ENCODE assay signal across 12 cellular contexts in the genomic region with DNA sequence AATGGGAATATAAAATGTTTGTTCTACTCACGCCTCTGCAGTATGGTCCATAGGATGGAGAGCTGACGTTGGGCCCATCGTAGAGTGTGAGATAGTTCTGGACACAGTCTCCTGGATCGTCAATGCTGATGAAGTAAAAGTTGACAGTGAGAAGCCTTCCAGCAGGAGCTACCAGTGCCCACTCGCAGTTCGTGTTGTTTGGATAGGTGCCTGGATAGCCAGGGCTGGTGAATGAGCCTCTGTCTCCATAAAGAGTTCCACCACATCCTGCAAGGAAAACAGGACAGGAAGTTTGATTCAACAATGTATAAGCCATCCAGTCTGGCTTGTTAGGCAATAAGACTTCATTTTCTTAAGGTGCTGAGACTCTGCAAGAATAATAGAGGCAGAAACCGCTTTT.
DNase-seq lines count a peak whose midpoint lies in the region; ATAC-seq, FAIRE-seq and TF ChIP-seq lines count a peak whose summit lies in the region.
"Had no signal": no experiment of that assay in that cellular context is flagged by ENCODE, and none has a peak within 500 bp of the region (broad histone marks: within the 10 kb centered on the region; RNA-seq: fewer than 3 reads in every experiment).

No MANE protein-coding gene starts in this region.

- in situ Hi-C loops in IMR-90 (cut with MboI; ENCODE audit: low sequenced_read_pairs), result no loop called here
- in situ Hi-C loops in mammary epithelial cell (cut with MboI; ENCODE audit: low sequenced_read_pairs in 2 of 2), result loop anchor here in 1 of 2 donors (5.0 kb wide), 1 partner anchor 229 kb away; no protein-coding TSS in a partner anchor

- no peak overlapping the region for H3K23ac ChIP-seq in IMR-90 (ENCODE audit: low read depth, low read length)

- no peak overlapping the region for H3K9ac ChIP-seq in BLaER1 treated with 17β-estradiol and CSF1 and Interleukin-3, amounts not matched to agents 10 nM and 100 nM
- H3K9ac ChIP-seq in IMR-90 (ENCODE audit: low read depth, low read length), result no peak overlapping the region
- H3K9ac ChIP-seq in mammary epithelial cell (ENCODE audit: insufficient read depth, low read length), result no peak overlapping the region

- DNase-seq in IMR-90, result peak; percentile 7
- peak; percentile 71 for DNase-seq in mammary epithelial cell
- DNase-seq in left colon, result no peak
- no peak for DNase-seq in NCI-H345 (lab: John Stamatoyannopoulos, UW)
- no peak for DNase-seq in small intestine
- no peak for DNase-seq in T-helper 1 cell
- DNase-seq: activated gamma-delta T cell had no signal

- no peak for FAIRE-seq in small intestine (lab: Jason Lieb, UNC)
- FAIRE-seq: D721Med, frontal cortex had no signal

- no peaks in the 10 kb centered on the region for H4K20me1 ChIP-seq in BLaER1 treated with 17β-estradiol and CSF1 and Interleukin-3, amounts not matched to agents 10 nM and 100 nM
- H4K20me1 ChIP-seq in IMR-90 (ENCODE audit: insufficient read depth, low read length), result no peaks in the 10 kb centered on the region
- no peaks in the 10 kb centered on the region for H4K20me1 ChIP-seq in mammary epithelial cell (ENCODE audit: insufficient read depth, low read length)

- H3K4ac ChIP-seq in IMR-90 (ENCODE audit: low read depth, low read length), result no peak overlapping the region

- dilution Hi-C loops in IMR-90 (cut with HindIII; ENCODE audit: low sequenced_read_pairs, unreplicated experiment) (no loop called here), mammary epithelial cell (cut with HindIII; ENCODE audit: low sequenced_read_pairs) (no loop called here)

- H2AFZ ChIP-seq in IMR-90 (replicated peaks; ENCODE audit: low read length, poor library complexity) (no peak overlapping the region), mammary epithelial cell (ENCODE audit: low read depth, low read length) (peak overlapping the region; percentile 42)

- no peaks in the 10 kb centered on the region for H3K79me2 ChIP-seq in mammary epithelial cell (ENCODE audit: insufficient read depth, low read length)

- H3K4me3 ChIP-seq in BLaER1 treated with 17β-estradiol and CSF1 and Interleukin-3, amounts not matched to agents 10 nM and 100 nM, result no peak overlapping the region
- H3K4me3 ChIP-seq in IMR-90 (ENCODE audit: insufficient read depth, low read depth, low read length), result no peak overlapping the region
- no peak overlapping the region for H3K4me3 ChIP-seq in mammary epithelial cell (replicated peaks in 1 of 3; ENCODE audit: insufficient read depth in 1 of 3, low read depth in 2 of 3, low read length in 3 of 3)
- H3K4me3 ChIP-seq in small intestine (ENCODE audit: low read depth in 1 of 2, low read length in 2 of 2), result no peak overlapping the region
- H3K4me3 ChIP-seq: upper lobe of left lung had no signal

- no peak overlapping the region for H4K8ac ChIP-seq in IMR-90 (ENCODE audit: low read depth in 2 of 2, low read length in 2 of 2)

- H3K56ac ChIP-seq in IMR-90 (ENCODE audit: extremely low read depth, insufficient read depth, low read length), result no peak overlapping the region

- no TSS peak for BruUV-seq in IMR-90 (replicated peaks; lab: Mats Ljungman, UMichigan)
- BruUV-seq in mammary epithelial cell (replicated peaks; lab: Mats Ljungman, UMichigan), result no TSS peak

- no peak overlapping the region for H2BK5ac ChIP-seq in IMR-90 (ENCODE audit: low read depth, low read length, poor library complexity, severe bottlenecking)

- no peak overlapping the region for H3K18ac ChIP-seq in IMR-90 (ENCODE audit: low read depth, low read length)

- no peaks in the 10 kb centered on the region for H3K36me3 ChIP-seq in BLaER1 treated with 17β-estradiol and CSF1 and Interleukin-3, amounts not matched to agents 10 nM and 100 nM
- no peaks in the 10 kb centered on the region for H3K36me3 ChIP-seq in IMR-90 (ENCODE audit: control insufficient read depth, insufficient read depth, low read length)
- no peaks in the 10 kb centered on the region for H3K36me3 ChIP-seq in mammary epithelial cell (ENCODE audit: insufficient read depth, low read length)
- H3K36me3 ChIP-seq in small intestine (ENCODE audit: control insufficient read depth in 2 of 2, insufficient read depth in 2 of 2, low read length in 2 of 2), result no peaks in the 10 kb centered on the region
- H3K36me3 ChIP-seq: upper lobe of left lung had no signal

- no peaks in the 10 kb centered on the region for H3K9me1 ChIP-seq in IMR-90 (ENCODE audit: insufficient read depth, low read length)

- no peak overlapping the region for H2BK15ac ChIP-seq in IMR-90 (ENCODE audit: low read depth, low read length)

- no peak overlapping the region for H2AK5ac ChIP-seq in IMR-90 (ENCODE audit: low read depth, low read length)

- H4K5ac ChIP-seq in IMR-90 (ENCODE audit: low read depth, low read length), result no peak overlapping the region

- intact Hi-C loops in IMR-90 (cut with micrococcal nuclease), result loop anchor here (2.0 to 10.0 kb wide), 4 partner anchors 227 to 989 kb away; no protein-coding TSS in a partner anchor
- intact Hi-C loops in mammary epithelial cell (cut with micrococcal nuclease), result loop anchor here (1.0 to 10.0 kb wide), 6 partner anchors 46 to 986 kb away; no protein-coding TSS in a partner anchor
- intact Hi-C loops in left colon (cut with DNase I, micrococcal nuclease), result no loop called here

- peaks cover 0 to 4% (median 3%) of the 10 kb centered on the region in 11 experiments; a peak in 5 of 22 replicates for H3K9me3 ChIP-seq in BLaER1 treated with 17β-estradiol and CSF1 and Interleukin-3, amounts not matched to agents 10 nM and 100 nM (replicated peaks in 1 of 11)
- no peaks in the 10 kb centered on the region for H3K9me3 ChIP-seq in IMR-90 (ENCODE audit: control insufficient read depth, insufficient read depth, low read length)
- no peaks in the 10 kb centered on the region for H3K9me3 ChIP-seq in mammary epithelial cell (replicated peaks; ENCODE audit: insufficient read depth, low read length)
- H3K9me3 ChIP-seq in small intestine (ENCODE audit: control insufficient read depth, low read depth), result no peaks in the 10 kb centered on the region
- H3K9me3 ChIP-seq: upper lobe of left lung had no signal

- no peak for TF ChIP-seq POLR2A in IMR-90 (IDR thresholded peaks at IDR 0.05; ENCODE audit: low read depth, low read length)

- no peak overlapping the region for H4K91ac ChIP-seq in IMR-90 (ENCODE audit: insufficient read depth, low read depth, low read length)

- H3K4me1 ChIP-seq in BLaER1 treated with 17β-estradiol and CSF1 and Interleukin-3, amounts not matched to agents 10 nM and 100 nM, result peaks cover 0 to 33% (median 22%) of the 10 kb centered on the region in 10 experiments; a peak in 13 of 20 replicates
- H3K4me1 ChIP-seq in IMR-90 (ENCODE audit: control insufficient read depth, insufficient read depth, low read length) (no peaks in the 10 kb centered on the region), mammary epithelial cell (ENCODE audit: insufficient read depth, low read length) (peaks cover 11% of the 10 kb centered on the region), small intestine (ENCODE audit: control insufficient read depth in 2 of 2, insufficient read depth in 1 of 2, low read depth in 1 of 2, low read length in 1 of 2) (no peaks in the 10 kb centered on the region)

- TF ChIP-seq RAD21 in IMR-90 (IDR thresholded peaks at IDR 0.05; ENCODE audit: low read length), result no peak

- CTCF ChIA-PET in IMR-90 (lab: Yijun Ruan, JAX) (interaction anchor here (0.6 to 1.4 kb wide), 3 partner anchors 14 to 1004 kb away, joined by 3 to 9 read pairs (median 3); no protein-coding TSS in a partner anchor), mammary epithelial cell (lab: Charles Lee; ENCODE audit: low non-redundant PET) (interaction anchor here (0.6 kb wide), 1 partner anchor 470 kb away, joined by 5 read pairs; no protein-coding TSS in a partner anchor)

- peak overlapping the region in 3 of 11 experiments; percentile 23 to 39 (median 30); a peak in 3 of 22 replicates for H3K27ac ChIP-seq in BLaER1 treated with 17β-estradiol and CSF1 and Interleukin-3, amounts not matched to agents 10 nM and 100 nM
- H3K27ac ChIP-seq in IMR-90 (ENCODE audit: insufficient read depth, low read length), result no peak overlapping the region
- no peak overlapping the region for H3K27ac ChIP-seq in mammary epithelial cell (ENCODE audit: insufficient read depth, low read depth, low read length)
- no peak overlapping the region for H3K27ac ChIP-seq in small intestine (ENCODE audit: low read depth in 1 of 2, low read length in 1 of 2)
- H3K27ac ChIP-seq: upper lobe of left lung had no signal

- H3K27me3 ChIP-seq in BLaER1 treated with 17β-estradiol and CSF1 and Interleukin-3, amounts not matched to agents 10 nM and 100 nM, result no peaks in the 10 kb centered on the region
- H3K27me3 ChIP-seq in IMR-90 (ENCODE audit: control insufficient read depth, insufficient read depth, low read length) (no peaks in the 10 kb centered on the region), mammary epithelial cell (ENCODE audit: insufficient read depth, low read length) (no peaks in the 10 kb centered on the region), small intestine (ENCODE audit: control insufficient read depth in 2 of 2, insufficient read depth in 2 of 2, low read length in 2 of 2) (peaks cover 0 to 2% of the 10 kb centered on the region in 2 donors)
- H3K27me3 ChIP-seq: upper lobe of left lung had no signal

- H3K4me2 ChIP-seq in BLaER1 treated with 17β-estradiol and CSF1 and Interleukin-3, amounts not matched to agents 10 nM and 100 nM, result peak overlapping the region in 7 of 11 experiments; percentile 24 to 81 (median 72); a peak in 12 of 22 replicates
- H3K4me2 ChIP-seq in IMR-90 (ENCODE audit: low read depth, low read length) (no peak overlapping the region), mammary epithelial cell (ENCODE audit: insufficient read depth, low read depth, low read length) (peak overlapping the region; percentile 17)

- no peak overlapping the region for H2AK9ac ChIP-seq in IMR-90 (replicated peaks; ENCODE audit: low read depth, low read length, poor library complexity)

- POLR2A ChIA-PET in IMR-90 (lab: Charles Lee; ENCODE audit: unreplicated experiment), result no interaction called here

- no peak overlapping the region for H3K14ac ChIP-seq in IMR-90 (replicated peaks; ENCODE audit: low read depth, low read length)

- no peaks in the 10 kb centered on the region for H3K79me1 ChIP-seq in IMR-90 (ENCODE audit: low read depth in 1 of 2, low read length in 2 of 2)

- no peak overlapping the region for H2BK120ac ChIP-seq in IMR-90 (ENCODE audit: low read depth, low read length)

- WGBS in IMR-90 (ENCODE audit: extremely low coverage in 2 of 2, insufficient read length in 1 of 2), 2 experiments, result 52% methylated on average over 2 of the region's 7 CpGs; no CpG with 5 or more reads in 1 of the 2 experiments
- WGBS in mammary epithelial cell (ENCODE audit: low coverage, missing lambda C conversion rate), result 50% methylated on average over 5 of the region's 7 CpGs
- WGBS in small intestine, 3 donors, result 56 to 70% (median 62%) methylated on average over 7 of the region's 7 CpGs

- no peak overlapping the region for H2BK20ac ChIP-seq in IMR-90 (ENCODE audit: low read depth, low read length)

- TF ChIP-seq CTCF in IMR-90 (conservative IDR thresholded peaks at IDR 0.05; ENCODE audit: low read depth, low read length), result no peak
- TF ChIP-seq CTCF in mammary epithelial cell (conservative IDR thresholded peaks at IDR 0.05 in 1 of 2, IDR thresholded peaks at IDR 0.05 in 1 of 2; ENCODE audit: extremely low read depth in 1 of 2, insufficient read depth in 1 of 2, low read depth in 1 of 2, low read length in 2 of 2), result no peak

- ATAC-seq in IMR-90 (ENCODE audit: low read depth) (peak; percentile 24), left colon (peak; percentile 33), GM21528 (IDR thresholded peaks at IDR 0.05; ENCODE audit: low FRiP score, unreplicated experiment) (no peak)

Comparison
In these comparisons a context has a peak if more than half of its experiments do, and no peak if none do; other contexts are left out.
1. DNase-seq: peak in IMR-90 (single experiment) and mammary epithelial cell (single experiment); none in left colon (0 of 2), NCI-H345 (single experiment), small intestine (single experiment) and T-helper 1 cell (0 of 5).
2. intact Hi-C loops: an anchor here in IMR-90 (2.0 to 10.0 kb wide) and mammary epithelial cell (1.0 to 10.0 kb wide); none called in left colon.